ENCODE assay signal across 8 cellular contexts in genomic region chr2:169798397-169798717, GRCh38. TPM values are rescaled to one million over a fixed set of nuclear protein-coding genes. Genes with fewer than 3 reads are reported as not detected.
DNase-seq lines count a peak whose midpoint lies in the region; ATAC-seq and TF ChIP-seq lines count a peak whose summit lies in the region.

No MANE protein-coding gene starts in this region.

- TF ChIP-seq EP300 in tibial nerve (IDR thresholded peaks at IDR 0.05) = no peak

- TF ChIP-seq CTCF in right lobe of liver (IDR thresholded peaks at IDR 0.05) = no peak
- no peak for TF ChIP-seq CTCF in tibial nerve (IDR thresholded peaks at IDR 0.05)

- peak overlapping the region; percentile 98 for H3K9ac ChIP-seq in adipocyte (ENCODE audit: low read length)

- H3K36me3 Mint-ChIP-seq in activated naive CD4-positive, alpha-beta T cell treated with anti-CD3 and anti-CD28 coated beads for 36 hours (ENCODE audit: low read depth) = peaks cover 10% of the 10 kb centered on the region

- H3K4me3 Mint-ChIP-seq in activated naive CD4-positive, alpha-beta T cell treated with anti-CD3 and anti-CD28 coated beads for 36 hours = peak overlapping the region; percentile 88

- H3K4me1 Mint-ChIP-seq in activated naive CD4-positive, alpha-beta T cell treated with anti-CD3 and anti-CD28 coated beads for 36 hours (ENCODE audit: low read depth) = peaks cover 26% of the 10 kb centered on the region

- CTCF ChIA-PET in activated naive CD4-positive, alpha-beta T cell treated with anti-CD3 and anti-CD28 coated beads for 36 hours (lab: Charles Lee) = no interaction called here

- no peaks in the 10 kb centered on the region for H3K9me3 Mint-ChIP-seq in activated naive CD4-positive, alpha-beta T cell treated with anti-CD3 and anti-CD28 coated beads for 36 hours

- intact Hi-C loops in activated naive CD4-positive, alpha-beta T cell treated with anti-CD3 and anti-CD28 coated beads for 36 hours (cut with micrococcal nuclease) = loop anchor here (1.0 to 10.0 kb wide), 7 partner anchors 26 to 320 kb away; partner anchors contain the start of genes BBS5, CFAP210, FASTKD1 and METTL5
- intact Hi-C loops in right lobe of liver (cut with DNase I) = no loop called here

- no peak for TF ChIP-seq POLR2A in right lobe of liver (IDR thresholded peaks at IDR 0.05)
- no peak for TF ChIP-seq POLR2A in tibial nerve (IDR thresholded peaks at IDR 0.05)

- peak overlapping the region; percentile 92 for H3K4me3 ChIP-seq in adipocyte (ENCODE audit: low read length)
- H3K4me3 ChIP-seq in right lobe of liver = peak overlapping the region; percentile 81 to 95 (median 88)
- peak overlapping the region; percentile 49 to 95 (median 82) for H3K4me3 ChIP-seq in tibial nerve

- H3K9me3 ChIP-seq in adipocyte (ENCODE audit: control insufficient read depth, low read length) (no peaks in the 10 kb centered on the region), right lobe of liver (no peaks in the 10 kb centered on the region), tibial nerve (no peaks in the 10 kb centered on the region)

- peak overlapping the region; percentile 64 to 68 (median 65) for H3K27ac ChIP-seq in right lobe of liver
- H3K27ac ChIP-seq in tibial nerve = peak overlapping the region; percentile 78 to 93 (median 86)

- no peak for DNase-seq in activated naive CD4-positive, alpha-beta T cell treated with anti-CD3 and anti-CD28 coated beads for 36 hours
- no peak for DNase-seq in activated naive CD4-positive, alpha-beta T cell treated with anti-CD3 and anti-CD28 coated beads, Interleukin-2, amount 50 U/mL, for 16 hours
- DNase-seq in adipocyte (ENCODE audit: low read depth) (peak; percentile 23), right lobe of liver (no peak), tibial nerve (ENCODE audit: low spot score in 2 of 2) (no peak), A172 (ENCODE audit: low spot score) (no peak)

- peaks cover 9% of the 10 kb centered on the region for H3K4me1 ChIP-seq in adipocyte (ENCODE audit: control insufficient read depth, insufficient read depth, low read length)
- H3K4me1 ChIP-seq in right lobe of liver = peaks cover 0 to 7% (median 3%) of the 10 kb centered on the region in 4 donors
- H3K4me1 ChIP-seq in tibial nerve = peaks cover 0 to 37% (median 6%) of the 10 kb centered on the region in 4 donors

- ATAC-seq in right lobe of liver = no peak
- ATAC-seq in HG02610 (IDR thresholded peaks at IDR 0.05; ENCODE audit: unreplicated experiment) = no peak
- ATAC-seq in GM18498 (IDR thresholded peaks at IDR 0.05; ENCODE audit: unreplicated experiment) = no peak

- peak overlapping the region; percentile 95 for H3K27ac Mint-ChIP-seq in activated naive CD4-positive, alpha-beta T cell treated with anti-CD3 and anti-CD28 coated beads for 36 hours

- WGBS in right lobe of liver (ENCODE audit: insufficient coverage, low coverage, low lambda C conversion rate, missing lambda C conversion rate) = 9% methylated on average over 4 of the region's 4 CpGs
- WGBS in tibial nerve, 2 donors = 4 to 8% methylated on average over 4 of the region's 4 CpGs

- no peaks in the 10 kb centered on the region for H3K27me3 ChIP-seq in adipocyte (replicated peaks; ENCODE audit: control insufficient read depth, insufficient read depth, low read length)
- no peaks in the 10 kb centered on the region for H3K27me3 ChIP-seq in right lobe of liver
- no peaks in the 10 kb centered on the region for H3K27me3 ChIP-seq in tibial nerve

- H3K36me3 ChIP-seq in adipocyte (ENCODE audit: control insufficient read depth, insufficient read depth, low read length, severe bottlenecking) (peaks cover 27% of the 10 kb centered on the region), right lobe of liver (peaks cover 0 to 14% (median 0%) of the 10 kb centered on the region in 4 donors), tibial nerve (peaks cover 0 to 14% (median 0%) of the 10 kb centered on the region in 3 donors)

- peaks cover 2% of the 10 kb centered on the region for H3K27me3 Mint-ChIP-seq in activated naive CD4-positive, alpha-beta T cell treated with anti-CD3 and anti-CD28 coated beads for 36 hours (ENCODE audit: low read depth)

RNA-seq across cellular contexts. Expression of gene SSB, which starts 0.3 kb away (rescaled TPM):
- total RNA-seq in activated naive CD4-positive, alpha-beta T cell treated with anti-CD3 and anti-CD28 coated beads for 36 hours = 100 to 1,000 TPM; 122 to 129 TPM
- total RNA-seq in right lobe of liver (10 to 100 TPM; 16.5 to 41.3 (median 33.2) TPM), tibial nerve (10 to 100 TPM; 53.9 to 79.2 (median 63.2) TPM)
- total RNA-seq in A172 (2014; rRNA removed; shearing (Covaris generic)) = 212 and 287 TPM in 2 replicates

RNA-seq across cellular contexts. Expression of gene METTL5, which starts 26.3 kb away (rescaled TPM):
- total RNA-seq in activated naive CD4-positive, alpha-beta T cell treated with anti-CD3 and anti-CD28 coated beads for 36 hours = 100 to 1,000 TPM; 111 to 116 TPM
- total RNA-seq in right lobe of liver = 10 to 100 TPM; 18.4 to 26.7 (median 20.7) TPM
- total RNA-seq in tibial nerve = 10 to 100 TPM; 41.0 to 83.5 (median 47.2) TPM
- 141 and 192 TPM in 2 replicates for total RNA-seq in A172 (2014; rRNA removed; shearing (Covaris generic))

RNA-seq across cellular contexts. Expression of gene UBR3, which starts 28.9 kb away (rescaled TPM):
- total RNA-seq in activated naive CD4-positive, alpha-beta T cell treated with anti-CD3 and anti-CD28 coated beads for 36 hours = 10 to 100 TPM; 13.6 to 15.3 TPM
- total RNA-seq in right lobe of liver (10 to 100 TPM; 25.3 to 37.3 (median 29.9) TPM), tibial nerve (100 to 1,000 TPM in 1 of 4 donors, 10 to 100 TPM in 3; 87.4 to 101 (median 97.3) TPM)
- 19.9 and 21.0 TPM in 2 replicates for total RNA-seq in A172 (2014; rRNA removed; shearing (Covaris generic))
